In the genomic region with DNA sequence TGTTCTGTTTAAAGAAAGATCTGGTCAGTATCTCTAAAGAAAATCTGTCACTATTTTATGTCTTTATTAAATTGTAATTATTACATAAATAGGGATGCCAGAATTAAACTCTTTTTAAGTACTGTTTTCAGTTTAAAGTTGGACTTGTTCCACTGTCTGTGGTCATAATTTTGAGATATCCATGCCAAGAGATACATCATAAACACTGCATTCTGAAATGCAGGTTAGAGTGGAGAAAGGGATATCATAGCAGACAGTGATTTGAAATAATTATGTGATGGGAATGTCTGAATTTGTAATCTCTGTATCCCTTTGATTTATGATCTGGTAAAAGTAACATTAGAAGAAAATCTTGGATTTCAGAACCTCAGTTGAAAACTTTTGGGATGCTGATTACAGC, we compare ENCODE assay signal across 17 cellular contexts.
DNase-seq lines count a peak whose midpoint lies in the region; ATAC-seq, FAIRE-seq and TF ChIP-seq lines count a peak whose summit lies in the region.
"Had no signal": no experiment of that assay in that cellular context is flagged by ENCODE, and none has a peak within 500 bp of the region (broad histone marks: within the 10 kb centered on the region; RNA-seq: fewer than 3 reads in every experiment).

No MANE protein-coding gene starts in this region.

- H3K27ac ChIP-seq in VCaP = peak overlapping the region; percentile 51

- peak overlapping the region; percentile 74 for H3K27ac Mint-ChIP-seq in osteocyte (ENCODE audit: unreplicated experiment)
- H3K27ac Mint-ChIP-seq: B cell; CD4-positive, alpha-beta T cell had no signal

- TF ChIP-seq CTCF in AG10803 (conservative IDR thresholded peaks at IDR 0.05; ENCODE audit: low read length) (no peak), VCaP (conservative IDR thresholded peaks at IDR 0.05) (no peak), osteocyte (IDR thresholded peaks at IDR 0.05) (no peak)

- H3K36me3 Mint-ChIP-seq in osteocyte (ENCODE audit: unreplicated experiment) = peaks cover 2% of the 10 kb centered on the region

- H3K27me3 Mint-ChIP-seq in osteocyte (ENCODE audit: unreplicated experiment) = peaks cover 1% of the 10 kb centered on the region
- H3K27me3 Mint-ChIP-seq: B cell; CD4-positive, alpha-beta T cell had no signal

- H3K4me3 ChIP-seq in AG10803 (ENCODE audit: low read length) = no peak overlapping the region

- H3K9me3 Mint-ChIP-seq in osteocyte (ENCODE audit: unreplicated experiment) = no peaks in the 10 kb centered on the region

- H3K4me1 Mint-ChIP-seq in osteocyte (ENCODE audit: unreplicated experiment) = peaks cover 33% of the 10 kb centered on the region
- H3K4me1 Mint-ChIP-seq: B cell had no signal

- peak; percentile 2 for DNase-seq in AG10803 (ENCODE audit: low read depth)
- DNase-seq in osteocyte (ENCODE audit: extremely low spot score, unreplicated experiment) = no peak
- no peak for DNase-seq in NCI-H82 treated with DMSO at 0.1 percent for 48 hours (lab: John Stamatoyannopoulos, UW; ENCODE audit: unreplicated experiment)
- DNase-seq in NCI-H1436 treated with DMSO at 0.1 percent for 48 hours (lab: John Stamatoyannopoulos, UW) = no peak
- DNase-seq: ACHN; C1 segment of cervical spinal cord; CD4-positive, alpha-beta T cell; DND-41; GDM1 had no signal

- ATAC-seq in GM18858 (IDR thresholded peaks at IDR 0.05; ENCODE audit: unreplicated experiment) = no peak
- ATAC-seq in HG03342 (IDR thresholded peaks at IDR 0.05; ENCODE audit: unreplicated experiment) = no peak
- ATAC-seq: HCT116 had no signal

- no peak overlapping the region for H3K4me3 Mint-ChIP-seq in osteocyte (ENCODE audit: unreplicated experiment)
- H3K4me3 Mint-ChIP-seq: B cell; CD4-positive, alpha-beta T cell had no signal

- peak; percentile 70 for FAIRE-seq in endometrium (lab: Jason Lieb, UNC)
- FAIRE-seq: GM12892, H1 had no signal
